Comparison of ENCODE assay signal across 16 cellular contexts in genomic region chr19:49845433-49845832, GRCh38.
DNase-seq lines count a peak whose midpoint lies in the region; ATAC-seq lines count a peak whose summit lies in the region.
"Had no signal": no experiment of that assay in that cellular context is flagged by ENCODE, and none has a peak within 500 bp of the region (broad histone marks: within the 10 kb centered on the region; RNA-seq: fewer than 3 reads in every experiment).

No MANE protein-coding gene starts in this region.

- H3K9me3 Mint-ChIP-seq in stimulated activated memory B cell treated with anti-CD40 and anti-IgM and Interleukin-4, amounts not matched to agents 10 μg/mL and 1 μg/mL and 100 μg/mL, for 72 hours = peaks cover 4% of the 10 kb centered on the region

- H3K9ac ChIP-seq in SK-N-MC (ENCODE audit: insufficient read length) = peak overlapping the region; percentile 4

- H3K4me3 Mint-ChIP-seq in stimulated activated memory B cell treated with anti-CD40 and anti-IgM and Interleukin-4, amounts not matched to agents 10 μg/mL and 1 μg/mL and 100 μg/mL, for 72 hours = no peak overlapping the region

- no peak for ATAC-seq in stimulated activated memory B cell treated with anti-CD40 and anti-IgM and Interleukin-4, amounts not matched to agents 10 μg/mL and 1 μg/mL and 100 μg/mL, for 72 hours
- ATAC-seq in HG03135 (IDR thresholded peaks at IDR 0.05; ENCODE audit: unreplicated experiment) = no peak
- ATAC-seq: HCT116 had no signal

- peaks cover 14% of the 10 kb centered on the region for H3K36me3 ChIP-seq in SK-N-MC (ENCODE audit: insufficient read depth, low read length)

- no peaks in the 10 kb centered on the region for H3K9me3 ChIP-seq in SK-N-MC (ENCODE audit: low read depth, low read length)

- H3K36me3 Mint-ChIP-seq in stimulated activated memory B cell treated with anti-CD40 and anti-IgM and Interleukin-4, amounts not matched to agents 10 μg/mL and 1 μg/mL and 100 μg/mL, for 72 hours = peaks cover 11% of the 10 kb centered on the region
- H3K36me3 Mint-ChIP-seq: CD4-positive, CD25-positive, alpha-beta regulatory T cell had no signal

- H3K27ac ChIP-seq in SK-N-MC = peak overlapping the region; percentile 1; the same call in 1 of the 2 replicates

- no peak overlapping the region for H3K4me3 ChIP-seq in SK-N-MC

- peak overlapping the region; percentile 78 for H3K27ac Mint-ChIP-seq in stimulated activated memory B cell treated with anti-CD40 and anti-IgM and Interleukin-4, amounts not matched to agents 10 μg/mL and 1 μg/mL and 100 μg/mL, for 72 hours
- H3K27ac Mint-ChIP-seq: CD4-positive, CD25-positive, alpha-beta regulatory T cell had no signal

- DNase-seq in NCI-H82 (lab: John Stamatoyannopoulos, UW) (peak; percentile 18), NCI-H82 treated with DMSO at 0.1 percent for 48 hours (lab: John Stamatoyannopoulos, UW; ENCODE audit: unreplicated experiment) (no peak), SK-N-MC (ENCODE audit: low read depth, low spot score) (no peak), fibroblast of peridontal ligament (ENCODE audit: extremely low read depth) (peak; percentile 39), NCI-H146 (lab: John Stamatoyannopoulos, UW) (no peak)
- DNase-seq in activated CD4-positive, alpha-beta T cell treated with anti-CD3 and anti-CD28 coated beads, Interleukin-2, amount 50 U/mL, for 1 hour = no peak
- DNase-seq: CD4-positive, CD25-positive, alpha-beta regulatory T cell; DMS79; GDM1; NCI-H1436; NCI-H345; NCI-H748 treated with DMSO at 0.1 percent for 48 hours; SIG-M5 had no signal

- peaks cover 56% of the 10 kb centered on the region for H3K4me1 Mint-ChIP-seq in stimulated activated memory B cell treated with anti-CD40 and anti-IgM and Interleukin-4, amounts not matched to agents 10 μg/mL and 1 μg/mL and 100 μg/mL, for 72 hours

- no peaks in the 10 kb centered on the region for H3K27me3 Mint-ChIP-seq in stimulated activated memory B cell treated with anti-CD40 and anti-IgM and Interleukin-4, amounts not matched to agents 10 μg/mL and 1 μg/mL and 100 μg/mL, for 72 hours
- H3K27me3 Mint-ChIP-seq: CD4-positive, CD25-positive, alpha-beta regulatory T cell had no signal

Comparison
In these comparisons a context has a peak if more than half of its experiments do, and no peak if none do; other contexts are left out.
1. DNase-seq: peak in NCI-H82 (single experiment) and fibroblast of peridontal ligament (single experiment); none in NCI-H82 treated with DMSO at 0.1 percent for 48 hours (single experiment), SK-N-MC (single experiment), NCI-H146 (single experiment) and activated CD4-positive, alpha-beta T cell treated with anti-CD3 and anti-CD28 coated beads, Interleukin-2, amount 50 U/mL, for 1 hour (single experiment).